Comparison of ENCODE assay signal across 25 cellular contexts in the genomic region with DNA sequence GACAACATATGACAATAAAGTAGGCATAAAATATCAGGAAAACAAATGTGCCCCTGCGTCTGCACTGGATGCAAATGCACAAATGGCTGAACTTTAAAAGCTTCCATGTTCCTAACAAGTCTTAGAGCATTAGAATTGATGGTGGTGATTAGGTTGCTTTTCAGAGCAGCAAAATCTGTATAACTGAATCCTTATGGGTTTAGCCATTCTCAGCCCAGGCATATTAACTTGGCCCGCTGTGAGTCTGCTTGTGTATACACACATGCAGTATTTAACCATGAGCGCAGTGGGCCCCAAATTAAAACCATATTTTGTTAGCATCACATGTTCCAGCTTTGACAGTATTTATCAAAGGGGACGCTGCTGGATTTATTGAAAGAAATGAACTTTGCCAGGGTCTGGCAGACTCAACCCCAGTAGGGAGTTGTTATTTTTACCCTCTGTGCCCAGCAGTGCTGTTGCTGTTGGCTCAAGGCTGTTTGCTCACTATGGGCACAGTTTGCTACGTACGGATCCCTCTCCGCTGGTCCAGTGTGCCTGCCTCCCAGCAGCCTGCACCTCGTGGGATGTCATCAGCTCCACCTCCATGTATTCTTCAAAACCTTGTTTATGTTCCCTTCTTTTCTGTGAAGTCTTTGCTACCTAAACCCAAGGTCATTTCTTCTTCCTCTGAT.
DNase-seq lines count a peak whose midpoint lies in the region; ATAC-seq and TF ChIP-seq lines count a peak whose summit lies in the region.
"Had no signal": no experiment of that assay in that cellular context is flagged by ENCODE, and none has a peak within 500 bp of the region (broad histone marks: within the 10 kb centered on the region; RNA-seq: fewer than 3 reads in every experiment).

No MANE protein-coding gene starts in this region.

- no peaks in the 10 kb centered on the region for H3K27me3 Mint-ChIP-seq in progenitor cell of endocrine pancreas

- peaks cover 14% of the 10 kb centered on the region for H3K36me3 Mint-ChIP-seq in progenitor cell of endocrine pancreas (ENCODE audit: insufficient read depth)

- peaks cover 21% of the 10 kb centered on the region for H3K4me1 Mint-ChIP-seq in progenitor cell of endocrine pancreas (ENCODE audit: low read depth)
- H3K4me1 Mint-ChIP-seq: activated CD4-positive, alpha-beta T cell treated with anti-CD3 and anti-CD28 coated beads, Interleukin-2, amount 10 ng/mL, durations not matched to agents 24 days and 14 days; activated naive CD4-positive, alpha-beta T cell treated with anti-CD3 and anti-CD28 coated beads, Interleukin-2, amount 50 U/mL, for 24 hours; naive thymus-derived CD4-positive, alpha-beta T cell had no signal

- in situ Hi-C loops in GM23248 (cut with MboI): no loop called here

- WGBS in GM23248 (ENCODE audit: low coverage in 1 of 2, low lambda C conversion rate in 2 of 2, missing lambda C conversion rate in 2 of 2), 2 experiments: 2 to 7% methylated on average over 8 of the region's 8 CpGs

- H3K9me3 Mint-ChIP-seq in progenitor cell of endocrine pancreas (ENCODE audit: low read depth): peaks cover 13% of the 10 kb centered on the region
- H3K9me3 Mint-ChIP-seq: activated CD4-positive, alpha-beta T cell treated with anti-CD3 and anti-CD28 coated beads, Interleukin-2, amount 10 ng/mL, durations not matched to agents 24 days and 14 days had no signal

- H3K4me3 Mint-ChIP-seq in progenitor cell of endocrine pancreas (ENCODE audit: low read depth): no peak overlapping the region
- H3K4me3 Mint-ChIP-seq: activated CD4-positive, alpha-beta T cell treated with anti-CD3 and anti-CD28 coated beads, Interleukin-2, amount 10 ng/mL, durations not matched to agents 24 days and 14 days; activated naive CD4-positive, alpha-beta T cell treated with anti-CD3 and anti-CD28 coated beads, Interleukin-2, amount 50 U/mL, for 24 hours; activated T-cell treated with anti-CD3 and anti-CD28 coated beads, Interleukin-2, amount 50 U/mL, for 72 hours; naive thymus-derived CD4-positive, alpha-beta T cell had no signal

- H3K9ac ChIP-seq in GM23248: no peak overlapping the region

- no peak overlapping the region for H3K4me2 ChIP-seq in GM23248 (ENCODE audit: unreplicated experiment)

- no peaks in the 10 kb centered on the region for H3K9me3 ChIP-seq in GM23248 (ENCODE audit: low read depth)

- H3K36me3 ChIP-seq in GM23248 (ENCODE audit: low read depth): no peaks in the 10 kb centered on the region
- H3K36me3 ChIP-seq: esophagus muscularis mucosa had no signal

- ATAC-seq in SK-N-SH treated with all-trans-retinoic acid at 6 μM for 48 hours (peak; percentile 54; the same call in 1 of the 3 replicates), GM21786 (IDR thresholded peaks at IDR 0.05; ENCODE audit: unreplicated experiment) (no peak), HG02623 (IDR thresholded peaks at IDR 0.05; ENCODE audit: unreplicated experiment) (no peak)
- ATAC-seq: activated T-cell treated with anti-CD3 and anti-CD28 coated beads, Interleukin-2, amount 50 U/mL, for 72 hours; naive thymus-derived CD4-positive, alpha-beta T cell; Panc1; sciatic nerve had no signal

- TF ChIP-seq CTCF in progenitor cell of endocrine pancreas (IDR thresholded peaks at IDR 0.05; ENCODE audit: unreplicated experiment): no peak

- no peaks in the 10 kb centered on the region for H3F3A ChIP-seq in GM23248 (ENCODE audit: insufficient read depth)

- no peaks in the 10 kb centered on the region for H3K9me2 ChIP-seq in GM23248 (ENCODE audit: insufficient read depth)

- no peaks in the 10 kb centered on the region for H4K20me1 ChIP-seq in GM23248 (ENCODE audit: insufficient read depth)

- H3K27ac Mint-ChIP-seq in progenitor cell of endocrine pancreas: peak overlapping the region; percentile 94
- H3K27ac Mint-ChIP-seq: activated CD4-positive, alpha-beta T cell treated with anti-CD3 and anti-CD28 coated beads, Interleukin-2, amount 10 ng/mL, durations not matched to agents 24 days and 14 days; activated naive CD4-positive, alpha-beta T cell treated with anti-CD3 and anti-CD28 coated beads, Interleukin-2, amount 50 U/mL, for 24 hours; activated T-cell treated with anti-CD3 and anti-CD28 coated beads, Interleukin-2, amount 50 U/mL, for 72 hours; naive thymus-derived CD4-positive, alpha-beta T cell had no signal

- no peaks in the 10 kb centered on the region for H3K79me2 ChIP-seq in GM23248 (ENCODE audit: insufficient read depth)

- no peak overlapping the region for H2AFZ ChIP-seq in GM23248

- DNase-seq in GM23248: peak; percentile 2
- DNase-seq in fibroblast of peridontal ligament (ENCODE audit: extremely low read depth): peak; percentile 77
- no peak for DNase-seq in progenitor cell of endocrine pancreas (ENCODE audit: low spot score, unreplicated experiment)
- DNase-seq in GOT3 (lab: John Stamatoyannopoulos, UW): no peak
- DNase-seq in DMS79 treated with DMSO at 0.1 percent for 48 hours (lab: John Stamatoyannopoulos, UW): no peak
- DNase-seq: ACHN; activated CD4-positive, alpha-beta T cell treated with anti-CD3 and anti-CD28 coated beads, Interleukin-2, amount 10 ng/mL, durations not matched to agents 24 days and 14 days; activated T-cell treated with anti-CD3 and anti-CD28 coated beads, Interleukin-2, amount 50 U/mL, for 72 hours; effector CD8-positive, alpha-beta T cell; glutamatergic neuron; left colon; naive thymus-derived CD4-positive, alpha-beta T cell; NCI-H1048; NCI-H2029 treated with DMSO at 0.1 percent for 48 hours; NCI-H345; substantia nigra; T-helper 1 cell had no signal

- no peak overlapping the region for H3K4me3 ChIP-seq in GM23248
- H3K4me3 ChIP-seq: esophagus muscularis mucosa had no signal

- H3K27ac ChIP-seq in GM23248: no peak overlapping the region
- H3K27ac ChIP-seq: C4-2B, esophagus muscularis mucosa had no signal

- no peaks in the 10 kb centered on the region for H3K4me1 ChIP-seq in GM23248 (ENCODE audit: insufficient read depth)

- H3K27me3 ChIP-seq in GM23248 (replicated peaks; ENCODE audit: insufficient read depth): peaks cover 16% of the 10 kb centered on the region
- H3K27me3 ChIP-seq: esophagus muscularis mucosa had no signal

TF ChIP-seq in SK-N-SH treated with all-trans-retinoic acid at 6 μM for 48 hours, 23 proteins besides CTCF, POLR2A, EP300 and RAD21:
- TF ChIP-seq TCF4 (CRISPR knock-in tag; IDR thresholded peaks at IDR 0.05; ENCODE audit: borderline replicate concordance) (peak; percentile 83), PPARA (CRISPR knock-in tag; IDR thresholded peaks at IDR 0.05; ENCODE audit: borderline replicate concordance) (no peak)

Comparison
In these comparisons a context has a peak if more than half of its experiments do, and no peak if none do; other contexts are left out.
1. DNase-seq: peak in GM23248 (single experiment) and fibroblast of peridontal ligament (single experiment); none in progenitor cell of endocrine pancreas (single experiment), GOT3 (single experiment) and DMS79 treated with DMSO at 0.1 percent for 48 hours (single experiment).